In genomic region chr6:797479-798077, GRCh38 we compare ENCODE assay signal across 8 cellular contexts.
A peak's percentile ranks its signal among the peaks of the same experiment; 100 is the strongest.
DNase-seq lines count a peak whose midpoint lies in the region; ATAC-seq, FAIRE-seq and TF ChIP-seq lines count a peak whose summit lies in the region.

No MANE protein-coding gene starts in this region.

- H3K27me3 Mint-ChIP-seq in activated CD8-positive, alpha-beta T cell treated with anti-CD3 and anti-CD28 coated beads for 36 hours, result peaks cover 35% of the 10 kb centered on the region
- peaks cover 57% of the 10 kb centered on the region for H3K27me3 Mint-ChIP-seq in progenitor cell of endocrine pancreas

- H3K4me3 Mint-ChIP-seq in activated CD8-positive, alpha-beta T cell treated with anti-CD3 and anti-CD28 coated beads for 36 hours, result no peak overlapping the region
- H3K4me3 Mint-ChIP-seq in progenitor cell of endocrine pancreas (ENCODE audit: low read depth), result no peak overlapping the region

- ATAC-seq in activated CD8-positive, alpha-beta T cell treated with anti-CD3 and anti-CD28 coated beads for 36 hours, result peak; percentile 75
- ATAC-seq in HG03469 (IDR thresholded peaks at IDR 0.05; ENCODE audit: unreplicated experiment), result no peak

- H3K27ac ChIP-seq in A673 (ENCODE audit: low read depth, low read length, poor library complexity, severe bottlenecking), result no peak overlapping the region

- intact Hi-C loops in A673 (cut with micrococcal nuclease; ENCODE audit: unreplicated experiment), result loop anchor here (2.0 to 5.0 kb wide), 3 partner anchors 585 to 640 kb away; no protein-coding TSS in a partner anchor
- intact Hi-C loops in activated CD8-positive, alpha-beta T cell treated with anti-CD3 and anti-CD28 coated beads for 36 hours (cut with micrococcal nuclease), result loop anchor here (5.0 to 10.0 kb wide), 2 partner anchors 203 to 600 kb away; no protein-coding TSS in a partner anchor

- H3K27me3 ChIP-seq in A673 (replicated peaks; ENCODE audit: insufficient read depth, low read depth, low read length, poor library complexity) (peaks cover 88% of the 10 kb centered on the region), GM06990 (replicated peaks; ENCODE audit: control insufficient read depth, insufficient read depth, low read length) (no peaks in the 10 kb centered on the region; the same call in 1 of the 2 replicates)

- no peak overlapping the region for H3K27ac Mint-ChIP-seq in activated CD8-positive, alpha-beta T cell treated with anti-CD3 and anti-CD28 coated beads for 36 hours
- H3K27ac Mint-ChIP-seq in progenitor cell of endocrine pancreas, result no peak overlapping the region

- H3K36me3 Mint-ChIP-seq in activated CD8-positive, alpha-beta T cell treated with anti-CD3 and anti-CD28 coated beads for 36 hours (ENCODE audit: low read depth), result no peaks in the 10 kb centered on the region
- H3K36me3 Mint-ChIP-seq in progenitor cell of endocrine pancreas (ENCODE audit: insufficient read depth), result no peaks in the 10 kb centered on the region

- no TSS peak for BruUV-seq in A673 (replicated peaks; lab: Mats Ljungman, UMichigan)

- H3K9me3 ChIP-seq in A673 (ENCODE audit: low read depth, low read length, poor library complexity, severe bottlenecking), result no peaks in the 10 kb centered on the region

- POLR2A ChIA-PET in A673 (lab: Charles Lee; ENCODE audit: low non-redundant PET), result no interaction called here
- POLR2A ChIA-PET in activated CD8-positive, alpha-beta T cell treated with anti-CD3 and anti-CD28 coated beads for 36 hours (lab: Charles Lee), result no interaction called here

- DNase-seq in A673 (ENCODE audit: low spot score), result peak; percentile 62
- no peak for DNase-seq in GM06990 (ENCODE audit: extremely low read depth, insufficient read length)
- DNase-seq in NCI-H2196 treated with DMSO at 0.1 percent for 48 hours (lab: John Stamatoyannopoulos, UW; ENCODE audit: unreplicated experiment), result peak; percentile 28
- DNase-seq in activated CD8-positive, alpha-beta T cell treated with anti-CD3 and anti-CD28 coated beads for 36 hours, result peak; percentile 65
- peak in 1 of 2 donors; percentile 40 for DNase-seq in frontal cortex (ENCODE audit: low spot score in 2 of 2)
- peak; percentile 21 for DNase-seq in progenitor cell of endocrine pancreas (ENCODE audit: low spot score, unreplicated experiment)
- no peak for DNase-seq in activated CD4-positive, CD25-positive, alpha-beta regulatory T cell (lab: John Stamatoyannopoulos, UW)

- no peaks in the 10 kb centered on the region for H3K9me3 Mint-ChIP-seq in activated CD8-positive, alpha-beta T cell treated with anti-CD3 and anti-CD28 coated beads for 36 hours
- no peaks in the 10 kb centered on the region for H3K9me3 Mint-ChIP-seq in progenitor cell of endocrine pancreas (ENCODE audit: low read depth)

- H3K36me3 ChIP-seq in A673 (ENCODE audit: insufficient read depth, low read length, poor library complexity, severe bottlenecking) (no peaks in the 10 kb centered on the region), GM06990 (ENCODE audit: control insufficient read depth, insufficient read depth, low read length) (no peaks in the 10 kb centered on the region)

- H3K4me3 ChIP-seq in A673 (ENCODE audit: low read depth, low read length, poor library complexity, severe bottlenecking) (no peak overlapping the region), GM06990 (replicated peaks; ENCODE audit: low read depth, low read length) (no peak overlapping the region)

- H3K4me1 Mint-ChIP-seq in activated CD8-positive, alpha-beta T cell treated with anti-CD3 and anti-CD28 coated beads for 36 hours (ENCODE audit: low read depth), result no peaks in the 10 kb centered on the region
- peaks cover 1% of the 10 kb centered on the region for H3K4me1 Mint-ChIP-seq in progenitor cell of endocrine pancreas (ENCODE audit: low read depth)

- CTCF ChIA-PET in A673 (lab: Charles Lee), result interaction anchor here (1.4 kb wide), 1 partner anchor 584 kb away, joined by 3 read pairs; no protein-coding TSS in a partner anchor
- CTCF ChIA-PET in activated CD8-positive, alpha-beta T cell treated with anti-CD3 and anti-CD28 coated beads for 36 hours (lab: Charles Lee), result interaction anchor here (0.7 to 3.8 kb wide), 25 partner anchors 9 to 639 kb away, joined by 3 to 19 read pairs (median 4); no protein-coding TSS in a partner anchor

- H3K4me1 ChIP-seq in A673 (ENCODE audit: insufficient read depth, low read length, poor library complexity, severe bottlenecking), result no peaks in the 10 kb centered on the region

- FAIRE-seq in frontal cortex (lab: Jason Lieb, UNC), result peak; percentile 92

- TF ChIP-seq CTCF in A673 (conservative IDR thresholded peaks at IDR 0.05; ENCODE audit: low read depth, low read length) (peak; percentile 75), GM06990 (IDR thresholded peaks at IDR 0.05; ENCODE audit: insufficient read depth, low read length, poor library complexity, severe bottlenecking) (peak; percentile 62), progenitor cell of endocrine pancreas (IDR thresholded peaks at IDR 0.05; ENCODE audit: unreplicated experiment) (peak; percentile 83)
- peak; percentile 91 for TF ChIP-seq CTCF in activated CD8-positive, alpha-beta T cell treated with anti-CD3 and anti-CD28 coated beads for 36 hours (IDR thresholded peaks at IDR 0.05)

Comparison
In these comparisons a context has a peak if more than half of its experiments do, and no peak if none do; other contexts are left out.
1. DNase-seq: peak in A673 (single experiment), NCI-H2196 treated with DMSO at 0.1 percent for 48 hours (single experiment), activated CD8-positive, alpha-beta T cell treated with anti-CD3 and anti-CD28 coated beads for 36 hours (single experiment) and progenitor cell of endocrine pancreas (single experiment); none in GM06990 (single experiment) and activated CD4-positive, CD25-positive, alpha-beta regulatory T cell (0 of 4).
2. Peak in every context shown above with its lines, with median percentiles within 50 percentile points of each other: CTCF ChIP-seq.